11 cellular contexts compared by ENCODE assay signal in the genomic region with DNA sequence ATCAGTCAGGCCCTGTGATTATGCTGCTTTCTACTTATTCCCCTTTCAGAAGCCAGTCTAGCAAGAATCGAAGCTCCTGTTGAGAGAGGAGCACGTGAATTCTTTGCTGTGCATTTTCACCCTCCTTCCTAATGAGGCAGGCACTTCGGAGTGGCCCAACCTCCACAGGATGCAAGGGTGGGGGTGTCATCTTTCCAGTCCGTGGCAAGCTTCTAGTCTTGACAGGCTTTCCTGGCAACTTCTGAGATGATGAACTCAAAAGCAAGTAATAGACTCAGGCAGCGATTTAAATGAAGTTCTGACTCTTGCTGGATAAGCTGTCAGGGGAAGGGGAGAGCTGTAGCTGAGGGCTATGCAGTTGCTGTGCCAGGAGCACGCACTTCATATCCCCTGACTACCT. TPM values are rescaled to one million over a fixed set of nuclear protein-coding genes. Genes with fewer than 3 reads are reported as not detected.
DNase-seq lines count a peak whose midpoint lies in the region; ATAC-seq, FAIRE-seq and TF ChIP-seq lines count a peak whose summit lies in the region.
"Had no signal": no experiment of that assay in that cellular context is flagged by ENCODE, and none has a peak within 500 bp of the region (broad histone marks: within the 10 kb centered on the region; RNA-seq: fewer than 3 reads in every experiment).

No MANE protein-coding gene starts in this region.

- TF ChIP-seq POLR2A in stomach (IDR thresholded peaks at IDR 0.05), result no peak

- BruUV-seq in MCF 10A (replicated peaks; lab: Mats Ljungman, UMichigan), result no TSS peak

- no peak for FAIRE-seq in HTR-8/SVneo (lab: Jason Lieb, UNC)

- peaks cover 32% of the 10 kb centered on the region for H3K4me1 Mint-ChIP-seq in MCF 10A (ENCODE audit: insufficient read depth, unreplicated experiment)
- H3K4me1 Mint-ChIP-seq in natural killer cell treated with Interleukin-12 subunit alpha and Interleukin-12 subunit beta and Interleukin-15 and Interleukin-18, amount 100 ng/mL, for 72 hours (ENCODE audit: low read depth in 2 of 2), result no peaks in the 10 kb centered on the region
- no peaks in the 10 kb centered on the region for H3K4me1 Mint-ChIP-seq in activated T-helper 17 cell treated with anti-CD3 and anti-CD28 coated beads, Interleukin-2, amount 50 U/mL, for 72 hours

- 35 to 49% (median 39%) methylated on average over 6 of the region's 6 CpGs for WGBS in stomach, 5 donors

- H3K27me3 ChIP-seq in iPS-15b (ENCODE audit: control insufficient read depth, insufficient read depth, low read length) (peaks cover 22% of the 10 kb centered on the region), stomach (no peaks in the 10 kb centered on the region)

- TF ChIP-seq EP300 in stomach (IDR thresholded peaks at IDR 0.05), result no peak

- peak overlapping the region; percentile 10 for H3K4me3 ChIP-seq in iPS-15b (ENCODE audit: low read depth, low read length)
- no peak overlapping the region for H3K4me3 ChIP-seq in stomach

- no peak overlapping the region for H3K27ac Mint-ChIP-seq in MCF 10A (ENCODE audit: low read depth, unreplicated experiment)
- no peak overlapping the region for H3K27ac Mint-ChIP-seq in natural killer cell treated with Interleukin-12 subunit alpha and Interleukin-12 subunit beta and Interleukin-15 and Interleukin-18, amount 100 ng/mL, for 72 hours
- no peak overlapping the region for H3K27ac Mint-ChIP-seq in activated T-helper 17 cell treated with anti-CD3 and anti-CD28 coated beads, Interleukin-2, amount 50 U/mL, for 72 hours

- ATAC-seq in HG02840 (IDR thresholded peaks at IDR 0.05; ENCODE audit: low FRiP score, unreplicated experiment), result no peak
- no peak for ATAC-seq in GM19467 (IDR thresholded peaks at IDR 0.05; ENCODE audit: unreplicated experiment)
- no peak for ATAC-seq in natural killer cell treated with Interleukin-12 subunit alpha and Interleukin-12 subunit beta and Interleukin-15 and Interleukin-18, amount 100 ng/mL, for 72 hours
- no peak for ATAC-seq in activated T-helper 17 cell treated with anti-CD3 and anti-CD28 coated beads, Interleukin-2, amount 50 U/mL, for 72 hours (replicated peaks)

- H3K4me3 Mint-ChIP-seq in MCF 10A (ENCODE audit: unreplicated experiment), result no peak overlapping the region
- no peak overlapping the region for H3K4me3 Mint-ChIP-seq in natural killer cell treated with Interleukin-12 subunit alpha and Interleukin-12 subunit beta and Interleukin-15 and Interleukin-18, amount 100 ng/mL, for 72 hours
- no peak overlapping the region for H3K4me3 Mint-ChIP-seq in activated T-helper 17 cell treated with anti-CD3 and anti-CD28 coated beads, Interleukin-2, amount 50 U/mL, for 72 hours

- H3K9ac ChIP-seq in iPS-15b (ENCODE audit: low read depth, low read length), result no peak overlapping the region

- DNase-seq in HTR-8/SVneo (ENCODE audit: insufficient read length, low spot score) (peak; percentile 17), MCF 10A (ENCODE audit: unreplicated experiment) (peak; percentile 65), stomach (no peak)
- no peak for DNase-seq in natural killer cell treated with Interleukin-12 subunit alpha and Interleukin-12 subunit beta and Interleukin-15 and Interleukin-18, amount 100 ng/mL, for 72 hours (ENCODE audit: low spot score)
- DNase-seq: aorta, NCI-H1694 treated with DMSO at 0.1 percent for 48 hours, posterior cingulate gyrus had no signal

- peak overlapping the region in 4 of 5 donors; percentile 45 to 89 (median 66) for H3K27ac ChIP-seq in stomach

- H3K9me3 Mint-ChIP-seq in MCF 10A (ENCODE audit: unreplicated experiment), result no peaks in the 10 kb centered on the region
- H3K9me3 Mint-ChIP-seq in natural killer cell treated with Interleukin-12 subunit alpha and Interleukin-12 subunit beta and Interleukin-15 and Interleukin-18, amount 100 ng/mL, for 72 hours, result no peaks in the 10 kb centered on the region
- H3K9me3 Mint-ChIP-seq in activated T-helper 17 cell treated with anti-CD3 and anti-CD28 coated beads, Interleukin-2, amount 50 U/mL, for 72 hours, result no peaks in the 10 kb centered on the region

- POLR2A ChIA-PET in MCF 10A (lab: Yijun Ruan, JAX), result interaction anchor here (0.9 to 4.8 kb wide), 14 partner anchors 9 to 210 kb away, joined by 3 to 84 read pairs (median 4); a partner anchor contains a TSS

- H3K4me1 ChIP-seq in iPS-15b (ENCODE audit: control insufficient read depth, insufficient read depth, low read length) (peaks cover 45% of the 10 kb centered on the region), stomach (peaks cover 31 to 93% (median 69%) of the 10 kb centered on the region in 4 donors)

- no peaks in the 10 kb centered on the region for H3K9me3 ChIP-seq in iPS-15b (ENCODE audit: control insufficient read depth, insufficient read depth, low read length)
- H3K9me3 ChIP-seq in stomach, result no peaks in the 10 kb centered on the region

- TF ChIP-seq CTCF in MCF 10A (IDR thresholded peaks at IDR 0.05; ENCODE audit: unreplicated experiment) (no peak), stomach (IDR thresholded peaks at IDR 0.05) (no peak)

- CTCF ChIA-PET in MCF 10A (lab: Yijun Ruan, JAX), result interaction anchor here (0.6 to 0.9 kb wide), 2 partner anchors 185 to 222 kb away, joined by 4 read pairs; no protein-coding TSS in a partner anchor

- no peaks in the 10 kb centered on the region for H3K27me3 Mint-ChIP-seq in MCF 10A (ENCODE audit: insufficient read depth, unreplicated experiment)
- H3K27me3 Mint-ChIP-seq in natural killer cell treated with Interleukin-12 subunit alpha and Interleukin-12 subunit beta and Interleukin-15 and Interleukin-18, amount 100 ng/mL, for 72 hours, result no peaks in the 10 kb centered on the region
- peaks cover 11% of the 10 kb centered on the region for H3K27me3 Mint-ChIP-seq in activated T-helper 17 cell treated with anti-CD3 and anti-CD28 coated beads, Interleukin-2, amount 50 U/mL, for 72 hours

- intact Hi-C loops in MCF 10A (cut with micrococcal nuclease) (no loop called here), stomach (cut with DNase I; ENCODE audit: low total_unique reads) (no loop called here)

- no peaks in the 10 kb centered on the region for H3K36me3 Mint-ChIP-seq in MCF 10A (ENCODE audit: insufficient read depth, unreplicated experiment)
- H3K36me3 Mint-ChIP-seq in natural killer cell treated with Interleukin-12 subunit alpha and Interleukin-12 subunit beta and Interleukin-15 and Interleukin-18, amount 100 ng/mL, for 72 hours, result no peaks in the 10 kb centered on the region
- no peaks in the 10 kb centered on the region for H3K36me3 Mint-ChIP-seq in activated T-helper 17 cell treated with anti-CD3 and anti-CD28 coated beads, Interleukin-2, amount 50 U/mL, for 72 hours (ENCODE audit: low read depth)

- H3K36me3 ChIP-seq in iPS-15b (ENCODE audit: control insufficient read depth, insufficient read depth, low read length) (no peaks in the 10 kb centered on the region), stomach (no peaks in the 10 kb centered on the region)

RNA-seq across cellular contexts. Expression of a gene that starts 8.6 kb away (rescaled TPM):
- total RNA-seq in MCF 10A (2022) (9.6 and 11.4 TPM in 2 replicates), stomach (10 to 100 TPM; 10.7 to 59.1 (median 42.5) TPM)
- 1 to 10 TPM; 3.7 to 4.0 (median 3.8) TPM for polyA plus RNA-seq in stomach
- under 1 TPM in 1 of 2 donors, not detected in 1; 0.59 TPM for total RNA-seq in natural killer cell treated with Interleukin-12 subunit alpha and Interleukin-12 subunit beta and Interleukin-15 and Interleukin-18, amount 100 ng/mL, for 72 hours
- total RNA-seq in activated T-helper 17 cell treated with anti-CD3 and anti-CD28 coated beads, Interleukin-2, amount 50 U/mL, for 72 hours, result not detected

Comparison
In these comparisons a context has a peak if more than half of its experiments do, and no peak if none do; other contexts are left out.
1. DNase-seq: peak in HTR-8/SVneo (single experiment) and MCF 10A (single experiment); none in stomach (single experiment) and natural killer cell treated with Interleukin-12 subunit alpha and Interleukin-12 subunit beta and Interleukin-15 and Interleukin-18, amount 100 ng/mL, for 72 hours (single experiment).